In genomic region chr2:28639836-28640235, GRCh38 we compare ENCODE assay signal across 11 cellular contexts.
DNase-seq lines count a peak whose midpoint lies in the region; ATAC-seq, FAIRE-seq and TF ChIP-seq lines count a peak whose summit lies in the region.
"Had no signal": no experiment of that assay in that cellular context is flagged by ENCODE, and none has a peak within 500 bp of the region (broad histone marks: within the 10 kb centered on the region; RNA-seq: fewer than 3 reads in every experiment).

No MANE protein-coding gene starts in this region.

- ATAC-seq in GM18907 (IDR thresholded peaks at IDR 0.05; ENCODE audit: unreplicated experiment): peak; percentile 51
- no peak for ATAC-seq in HG02885 (IDR thresholded peaks at IDR 0.05; ENCODE audit: poor library complexity, unreplicated experiment)
- ATAC-seq: Panc1 had no signal

- no peaks in the 10 kb centered on the region for H3K27me3 ChIP-seq in bronchial epithelial cell (ENCODE audit: control insufficient read depth, insufficient read depth, low read length)
- H3K27me3 ChIP-seq in trophoblast cell (ENCODE audit: insufficient read depth, low read length): no peaks in the 10 kb centered on the region

- no peak overlapping the region for H3K9ac ChIP-seq in trophoblast cell (ENCODE audit: low read length)

- H3K36me3 ChIP-seq in bronchial epithelial cell (ENCODE audit: control insufficient read depth, insufficient read depth, low read length) (no peaks in the 10 kb centered on the region), trophoblast cell (ENCODE audit: control insufficient read depth in 1 of 2, insufficient read depth in 2 of 2, low read length in 2 of 2) (no peaks in the 10 kb centered on the region)

- no CpG with 5 or more reads among the region's 4 CpGs for WGBS in trophoblast cell (ENCODE audit: extremely low coverage, insufficient coverage, insufficient read length)
- 56 to 68% methylated on average over 4 of the region's 4 CpGs for WGBS in lower leg skin, 2 donors

- no peak overlapping the region for H2BK120ac ChIP-seq in trophoblast cell (ENCODE audit: insufficient read depth, low read length, poor library complexity)

- peak overlapping the region; percentile 40 for H3K27ac ChIP-seq in trophoblast cell (ENCODE audit: low read depth, low read length)

- peak overlapping the region; percentile 63 for H4K91ac ChIP-seq in trophoblast cell (ENCODE audit: low read depth, low read length)

- H3K4me2 ChIP-seq in trophoblast cell (ENCODE audit: low read length): no peak overlapping the region

- H3K9me3 ChIP-seq in trophoblast cell (ENCODE audit: insufficient read depth, low read depth, low read length): no peaks in the 10 kb centered on the region

- no peak overlapping the region for H2BK5ac ChIP-seq in trophoblast cell (ENCODE audit: low read depth, low read length, poor library complexity)

- no peak overlapping the region for H2AK5ac ChIP-seq in trophoblast cell (ENCODE audit: low read length)

- no peak overlapping the region for H3K14ac ChIP-seq in trophoblast cell (ENCODE audit: low read length)

- FAIRE-seq in bronchial epithelial cell (lab: Jason Lieb, UNC): no peak

- H4K8ac ChIP-seq in trophoblast cell (ENCODE audit: low read depth, low read length): no peak overlapping the region

- H3K4ac ChIP-seq in trophoblast cell (ENCODE audit: low read depth, low read length): no peak overlapping the region

- no peak overlapping the region for H2AFZ ChIP-seq in trophoblast cell (ENCODE audit: insufficient read depth, low read length, poor library complexity)

- no peak overlapping the region for H4K12ac ChIP-seq in trophoblast cell (ENCODE audit: low read depth, low read length)

- TF ChIP-seq CTCF in bronchial epithelial cell (IDR thresholded peaks at IDR 0.05; ENCODE audit: insufficient read depth, low read length, severe bottlenecking) (no peak), lower leg skin (IDR thresholded peaks at IDR 0.05) (no peak)

- H3K23ac ChIP-seq in trophoblast cell (ENCODE audit: low read length): no peak overlapping the region

- intact Hi-C loops in lower leg skin (cut with DNase I; ENCODE audit: low total_unique reads): no loop called here

- peaks cover 10% of the 10 kb centered on the region for H3K79me1 ChIP-seq in trophoblast cell (ENCODE audit: low read length)

- H3K4me3 ChIP-seq in bronchial epithelial cell (ENCODE audit: low read depth, low read length): no peak overlapping the region
- H3K4me3 ChIP-seq in trophoblast cell (ENCODE audit: low read depth, low read length): no peak overlapping the region
- no peak overlapping the region for H3K4me3 ChIP-seq in lower leg skin (ENCODE audit: low read depth, poor library complexity, severe bottlenecking)

- no peak for TF ChIP-seq POLR2A in lower leg skin (IDR thresholded peaks at IDR 0.05)

- peaks cover 14 to 23% of the 10 kb centered on the region in 2 experiments for H3K4me1 ChIP-seq in trophoblast cell (ENCODE audit: control insufficient read depth in 1 of 2, insufficient read depth in 2 of 2, low read length in 2 of 2)

- peak overlapping the region; percentile 66 for H2BK12ac ChIP-seq in trophoblast cell (ENCODE audit: low read length)

- no peaks in the 10 kb centered on the region for H3K79me2 ChIP-seq in trophoblast cell (ENCODE audit: control insufficient read depth, insufficient read depth, low read length, poor library complexity)

- no peak overlapping the region for H3K18ac ChIP-seq in trophoblast cell (ENCODE audit: low read length)

- DNase-seq in NCI-H2196 (lab: John Stamatoyannopoulos, UW; ENCODE audit: unreplicated experiment): peak; percentile 87
- peak; percentile 89 for DNase-seq in bronchial epithelial cell (ENCODE audit: low read depth)
- peak; percentile 97 to 98 for DNase-seq in trophoblast cell
- DNase-seq in lower leg skin (ENCODE audit: low spot score in 2 of 2): no peak
- no peak for DNase-seq in activated gamma-delta T cell (lab: John Stamatoyannopoulos, UW)
- DNase-seq in NCI-H2081 (lab: John Stamatoyannopoulos, UW): no peak
- DNase-seq: midbrain, MV-4-11 had no signal

Comparison
In these comparisons a context has a peak if more than half of its experiments do, and no peak if none do; other contexts are left out.
1. DNase-seq: peak in NCI-H2196 (single experiment), bronchial epithelial cell (single experiment) and trophoblast cell (2 of 2); none in lower leg skin (0 of 2), activated gamma-delta T cell (single experiment) and NCI-H2081 (0 of 2).